In the genomic region with DNA sequence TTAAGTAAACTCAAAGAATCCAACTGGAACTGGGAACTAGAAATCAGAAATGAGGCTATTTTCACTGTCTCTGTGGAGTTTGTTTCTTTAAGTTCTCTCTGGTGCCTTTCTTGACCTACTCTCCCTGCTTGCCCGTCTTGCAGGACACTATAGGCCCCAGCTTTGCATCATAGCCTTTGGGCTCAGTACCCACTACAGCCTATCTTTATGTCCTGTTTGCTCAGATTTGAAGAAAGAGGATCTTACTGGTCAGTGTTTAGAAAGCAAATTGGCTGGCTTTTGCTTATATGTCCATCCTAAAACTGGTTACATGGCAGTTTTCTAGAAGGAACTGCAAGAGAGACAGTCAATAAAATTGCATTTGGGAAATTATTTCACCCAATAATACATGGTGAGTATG, we compare ENCODE assay signal across 23 cellular contexts.
"Had no signal": no experiment of that assay in that cellular context is flagged by ENCODE, and none has a peak within 500 bp of the region (broad histone marks: within the 10 kb centered on the region; RNA-seq: fewer than 3 reads in every experiment).

No MANE protein-coding gene starts in this region.

- H3K27ac ChIP-seq: adrenal gland, breast epithelium, esophagus muscularis mucosa, lower lobe of right lung, ovary, psoas muscle, SK-N-MC, suprapubic skin had no signal

- H3K27ac Mint-ChIP-seq: activated CD4-positive, alpha-beta T cell treated with anti-CD3 and anti-CD28 coated beads, Interleukin-2, amount 10 ng/mL, durations not matched to agents 7 days and 5 days; activated naive CD4-positive, alpha-beta T cell treated with anti-CD3 and anti-CD28 coated beads, Interleukin-2, amount 50 U/mL, for 72 hours; activated T-cell treated with anti-CD3 and anti-CD28 coated beads, Interleukin-2, amount 50 U/mL, for 72 hours; mesothelial cell of epicardium; T-cell had no signal

- H3K9me3 ChIP-seq: adrenal gland, breast epithelium, esophagus muscularis mucosa, heart right ventricle, lower lobe of right lung, ovary, psoas muscle, suprapubic skin had no signal

- H3K4me3 Mint-ChIP-seq: activated CD4-positive, alpha-beta T cell treated with anti-CD3 and anti-CD28 coated beads, Interleukin-2, amount 10 ng/mL, durations not matched to agents 7 days and 5 days; activated T-cell treated with anti-CD3 and anti-CD28 coated beads, Interleukin-2, amount 50 U/mL, for 72 hours; mesothelial cell of epicardium; natural killer cell treated with Interleukin-12 subunit alpha and Interleukin-12 subunit beta and Interleukin-15 and Interleukin-18, amount 100 ng/mL, for 72 hours; T-cell had no signal

- H3K36me3 Mint-ChIP-seq: mesothelial cell of epicardium; natural killer cell treated with Interleukin-12 subunit alpha and Interleukin-12 subunit beta and Interleukin-15 and Interleukin-18, amount 100 ng/mL, for 72 hours; T-cell had no signal

- H3K36me3 ChIP-seq: adrenal gland, breast epithelium, esophagus muscularis mucosa, heart right ventricle, lower lobe of right lung, ovary, suprapubic skin had no signal

- H3K4me3 ChIP-seq: adrenal gland, breast epithelium, esophagus muscularis mucosa, heart right ventricle, lower lobe of right lung, ovary, psoas muscle, SK-N-MC, suprapubic skin had no signal

- ATAC-seq: activated naive CD4-positive, alpha-beta T cell treated with anti-CD3 and anti-CD28 coated beads, Interleukin-2, amount 50 U/mL, for 72 hours; activated T-cell treated with anti-CD3 and anti-CD28 coated beads, Interleukin-2, amount 50 U/mL, for 72 hours; natural killer cell treated with Interleukin-12 subunit alpha and Interleukin-12 subunit beta and Interleukin-15 and Interleukin-18, amount 100 ng/mL, for 72 hours; psoas muscle; T-cell had no signal

- DNase-seq: activated CD4-positive, alpha-beta T cell treated with anti-CD3 and anti-CD28 coated beads, Interleukin-2, amount 10 ng/mL, durations not matched to agents 7 days and 5 days; activated CD4-positive, CD25-positive, alpha-beta regulatory T cell; activated gamma-delta T cell treated with Interleukin-2 at 50 U/mL for 16 hours; activated T-cell treated with anti-CD3 and anti-CD28 coated beads, Interleukin-2, amount 50 U/mL, for 72 hours; cerebellar nuclear complex; effector CD8-positive, alpha-beta T cell; heart right ventricle; lower lobe of right lung; ovary; psoas muscle; stimulated activated CD8-positive, alpha-beta memory T cell treated with anti-CD3 and anti-CD28 coated beads, Interleukin-4, amount 100 ng/mL, for 48 hours; stimulated activated naive CD4-positive, alpha-beta T cell treated with Interleukin-2 at 50 U/mL for 16 hours; T-cell; T1000; trophoblast cell had no signal

- H3K9me3 Mint-ChIP-seq: activated CD4-positive, alpha-beta T cell treated with anti-CD3 and anti-CD28 coated beads, Interleukin-2, amount 10 ng/mL, durations not matched to agents 7 days and 5 days; activated T-cell treated with anti-CD3 and anti-CD28 coated beads, Interleukin-2, amount 50 U/mL, for 72 hours; mesothelial cell of epicardium; natural killer cell treated with Interleukin-12 subunit alpha and Interleukin-12 subunit beta and Interleukin-15 and Interleukin-18, amount 100 ng/mL, for 72 hours; T-cell had no signal

- H3K27me3 Mint-ChIP-seq: activated CD4-positive, alpha-beta T cell treated with anti-CD3 and anti-CD28 coated beads, Interleukin-2, amount 10 ng/mL, durations not matched to agents 7 days and 5 days; natural killer cell treated with Interleukin-12 subunit alpha and Interleukin-12 subunit beta and Interleukin-15 and Interleukin-18, amount 100 ng/mL, for 72 hours; T-cell had no signal

- H3K4me1 ChIP-seq: breast epithelium, lower lobe of right lung, psoas muscle, suprapubic skin had no signal
